Comparison of ENCODE assay signal across 1 cellular context in the genomic region with DNA sequence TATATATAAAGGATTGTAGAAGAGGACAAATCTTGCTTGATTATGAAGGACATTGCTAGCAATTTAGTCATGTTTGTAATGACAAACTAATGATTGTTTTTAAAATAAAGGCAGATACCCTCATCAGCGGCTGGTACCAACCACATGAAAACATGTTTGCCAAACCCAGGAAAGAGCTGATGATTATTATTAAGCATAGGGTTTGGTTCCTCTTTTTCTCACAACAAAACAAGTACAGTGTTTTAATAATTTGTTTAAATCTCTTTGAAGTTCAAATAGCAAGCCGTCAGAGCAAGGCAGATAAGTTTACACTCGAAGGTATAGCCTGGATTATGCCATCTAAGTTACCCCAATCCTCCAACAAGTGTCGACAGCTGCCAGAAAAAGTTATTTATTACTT.
TF ChIP-seq lines count a peak whose summit lies in the region.

No MANE protein-coding gene starts in this region.

TF ChIP-seq in GM23338, 12 proteins besides CTCF, POLR2A, EP300 and RAD21:
- TF ChIP-seq, protein P1, sequence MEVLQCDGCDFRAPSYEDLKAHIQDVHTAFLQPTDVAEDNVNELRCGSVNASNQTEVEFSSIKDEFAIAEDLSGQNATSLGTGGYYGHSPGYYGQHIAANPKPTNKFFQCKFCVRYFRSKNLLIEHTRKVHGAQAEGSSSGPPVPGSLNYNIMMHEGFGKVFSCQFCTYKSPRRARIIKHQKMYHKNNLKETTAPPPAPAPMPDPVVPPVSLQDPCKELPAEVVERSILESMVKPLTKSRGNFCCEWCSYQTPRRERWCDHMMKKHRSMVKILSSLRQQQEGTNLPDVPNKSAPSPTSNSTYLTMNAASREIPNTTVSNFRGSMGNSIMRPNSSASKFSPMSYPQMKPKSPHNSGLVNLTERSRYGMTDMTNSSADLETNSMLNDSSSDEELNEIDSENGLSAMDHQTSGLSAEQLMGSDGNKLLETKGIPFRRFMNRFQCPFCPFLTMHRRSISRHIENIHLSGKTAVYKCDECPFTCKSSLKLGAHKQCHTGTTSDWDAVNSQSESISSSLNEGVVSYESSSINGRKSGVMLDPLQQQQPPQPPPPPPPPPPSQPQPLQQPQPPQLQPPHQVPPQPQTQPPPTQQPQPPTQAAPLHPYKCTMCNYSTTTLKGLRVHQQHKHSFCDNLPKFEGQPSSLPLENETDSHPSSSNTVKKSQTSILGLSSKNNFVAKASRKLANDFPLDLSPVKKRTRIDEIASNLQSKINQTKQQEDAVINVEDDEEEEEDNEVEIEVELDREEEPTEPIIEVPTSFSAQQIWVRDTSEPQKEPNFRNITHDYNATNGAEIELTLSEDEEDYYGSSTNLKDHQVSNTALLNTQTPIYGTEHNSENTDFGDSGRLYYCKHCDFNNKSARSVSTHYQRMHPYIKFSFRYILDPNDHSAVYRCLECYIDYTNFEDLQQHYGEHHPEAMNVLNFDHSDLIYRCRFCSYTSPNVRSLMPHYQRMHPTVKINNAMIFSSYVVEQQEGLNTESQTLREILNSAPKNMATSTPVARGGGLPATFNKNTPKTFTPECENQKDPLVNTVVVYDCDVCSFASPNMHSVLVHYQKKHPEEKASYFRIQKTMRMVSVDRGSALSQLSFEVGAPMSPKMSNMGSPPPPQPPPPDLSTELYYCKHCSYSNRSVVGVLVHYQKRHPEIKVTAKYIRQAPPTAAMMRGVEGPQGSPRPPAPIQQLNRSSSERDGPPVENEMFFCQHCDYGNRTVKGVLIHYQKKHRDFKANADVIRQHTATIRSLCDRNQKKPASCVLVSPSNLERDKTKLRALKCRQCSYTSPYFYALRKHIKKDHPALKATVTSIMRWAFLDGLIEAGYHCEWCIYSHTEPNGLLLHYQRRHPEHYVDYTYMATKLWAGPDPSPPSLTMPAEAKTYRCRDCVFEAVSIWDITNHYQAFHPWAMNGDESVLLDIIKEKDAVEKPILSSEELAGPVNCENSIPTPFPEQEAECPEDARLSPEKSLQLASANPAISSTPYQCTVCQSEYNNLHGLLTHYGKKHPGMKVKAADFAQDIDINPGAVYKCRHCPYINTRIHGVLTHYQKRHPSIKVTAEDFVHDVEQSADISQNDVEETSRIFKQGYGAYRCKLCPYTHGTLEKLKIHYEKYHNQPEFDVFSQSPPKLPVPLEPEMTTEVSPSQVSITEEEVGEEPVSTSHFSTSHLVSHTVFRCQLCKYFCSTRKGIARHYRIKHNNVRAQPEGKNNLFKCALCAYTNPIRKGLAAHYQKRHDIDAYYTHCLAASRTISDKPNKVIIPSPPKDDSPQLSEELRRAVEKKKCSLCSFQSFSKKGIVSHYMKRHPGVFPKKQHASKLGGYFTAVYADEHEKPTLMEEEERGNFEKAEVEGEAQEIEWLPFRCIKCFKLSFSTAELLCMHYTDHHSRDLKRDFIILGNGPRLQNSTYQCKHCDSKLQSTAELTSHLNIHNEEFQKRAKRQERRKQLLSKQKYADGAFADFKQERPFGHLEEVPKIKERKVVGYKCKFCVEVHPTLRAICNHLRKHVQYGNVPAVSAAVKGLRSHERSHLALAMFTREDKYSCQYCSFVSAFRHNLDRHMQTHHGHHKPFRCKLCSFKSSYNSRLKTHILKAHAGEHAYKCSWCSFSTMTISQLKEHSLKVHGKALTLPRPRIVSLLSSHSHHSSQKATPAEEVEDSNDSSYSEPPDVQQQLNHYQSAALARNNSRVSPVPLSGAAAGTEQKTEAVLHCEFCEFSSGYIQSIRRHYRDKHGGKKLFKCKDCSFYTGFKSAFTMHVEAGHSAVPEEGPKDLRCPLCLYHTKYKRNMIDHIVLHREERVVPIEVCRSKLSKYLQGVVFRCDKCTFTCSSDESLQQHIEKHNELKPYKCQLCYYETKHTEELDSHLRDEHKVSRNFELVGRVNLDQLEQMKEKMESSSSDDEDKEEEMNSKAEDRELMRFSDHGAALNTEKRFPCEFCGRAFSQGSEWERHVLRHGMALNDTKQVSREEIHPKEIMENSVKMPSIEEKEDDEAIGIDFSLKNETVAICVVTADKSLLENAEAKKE (CRISPR knock-in tag; IDR thresholded peaks at IDR 0.05) = no peak
- TF ChIP-seq JUNB (IDR thresholded peaks at IDR 0.05; ENCODE audit: unreplicated experiment) (no peak), EZH2 (IDR thresholded peaks at IDR 0.05; ENCODE audit: low read depth, unreplicated experiment) (no peak), EZH2phosphoT487 (IDR thresholded peaks at IDR 0.05; ENCODE audit: unreplicated experiment) (no peak)
- TF ChIP-seq, protein P2, sequence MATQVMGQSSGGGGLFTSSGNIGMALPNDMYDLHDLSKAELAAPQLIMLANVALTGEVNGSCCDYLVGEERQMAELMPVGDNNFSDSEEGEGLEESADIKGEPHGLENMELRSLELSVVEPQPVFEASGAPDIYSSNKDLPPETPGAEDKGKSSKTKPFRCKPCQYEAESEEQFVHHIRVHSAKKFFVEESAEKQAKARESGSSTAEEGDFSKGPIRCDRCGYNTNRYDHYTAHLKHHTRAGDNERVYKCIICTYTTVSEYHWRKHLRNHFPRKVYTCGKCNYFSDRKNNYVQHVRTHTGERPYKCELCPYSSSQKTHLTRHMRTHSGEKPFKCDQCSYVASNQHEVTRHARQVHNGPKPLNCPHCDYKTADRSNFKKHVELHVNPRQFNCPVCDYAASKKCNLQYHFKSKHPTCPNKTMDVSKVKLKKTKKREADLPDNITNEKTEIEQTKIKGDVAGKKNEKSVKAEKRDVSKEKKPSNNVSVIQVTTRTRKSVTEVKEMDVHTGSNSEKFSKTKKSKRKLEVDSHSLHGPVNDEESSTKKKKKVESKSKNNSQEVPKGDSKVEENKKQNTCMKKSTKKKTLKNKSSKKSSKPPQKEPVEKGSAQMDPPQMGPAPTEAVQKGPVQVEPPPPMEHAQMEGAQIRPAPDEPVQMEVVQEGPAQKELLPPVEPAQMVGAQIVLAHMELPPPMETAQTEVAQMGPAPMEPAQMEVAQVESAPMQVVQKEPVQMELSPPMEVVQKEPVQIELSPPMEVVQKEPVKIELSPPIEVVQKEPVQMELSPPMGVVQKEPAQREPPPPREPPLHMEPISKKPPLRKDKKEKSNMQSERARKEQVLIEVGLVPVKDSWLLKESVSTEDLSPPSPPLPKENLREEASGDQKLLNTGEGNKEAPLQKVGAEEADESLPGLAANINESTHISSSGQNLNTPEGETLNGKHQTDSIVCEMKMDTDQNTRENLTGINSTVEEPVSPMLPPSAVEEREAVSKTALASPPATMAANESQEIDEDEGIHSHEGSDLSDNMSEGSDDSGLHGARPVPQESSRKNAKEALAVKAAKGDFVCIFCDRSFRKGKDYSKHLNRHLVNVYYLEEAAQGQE (IDR thresholded peaks at IDR 0.05; ENCODE audit: unreplicated experiment) = no peak
